Comparison of ENCODE assay signal across 1 cellular context in genomic region chr2:9630001-9630749, GRCh38.
TF ChIP-seq lines count a peak whose summit lies in the region.

No MANE protein-coding gene starts in this region.

TF ChIP-seq in HepG2, 621 proteins besides CTCF, POLR2A, EP300 and RAD21 (continued from another document and continues in another):
- no peak for TF ChIP-seq ZNF407 (CRISPR knock-in tag; IDR thresholded peaks at IDR 0.05; ENCODE audit: not compliant biosample characterization)
- 0 out of 2 replicates have a peak, but pooled peaks have one; percentile 19 for TF ChIP-seq THRA (CRISPR knock-in tag; IDR thresholded peaks at IDR 0.05; ENCODE audit: borderline replicate concordance)
- 0 out of 2 replicates have a peak, but pooled peaks have one; percentile 33 for TF ChIP-seq FLYWCH1 (CRISPR knock-in tag; IDR thresholded peaks at IDR 0.05)
- TF ChIP-seq ZNF574 (CRISPR knock-in tag; IDR thresholded peaks at IDR 0.05), result peak; percentile 11; the same call in 1 of the 2 replicates
- no peak for TF ChIP-seq ZFP36L2 (CRISPR knock-in tag; IDR thresholded peaks at IDR 0.05)
- TF ChIP-seq SOX6 (IDR thresholded peaks at IDR 0.05), result no peak
- TF ChIP-seq SOX6 (CRISPR knock-in tag; IDR thresholded peaks at IDR 0.05), result peak; percentile 35; the same call in 1 of the 2 replicates
- TF ChIP-seq DDIT3 (CRISPR knock-in tag; IDR thresholded peaks at IDR 0.05), result no peak
- TF ChIP-seq FOXP1 (IDR thresholded peaks at IDR 0.05), result no peak
- no peak for TF ChIP-seq FOXP1 (CRISPR knock-in tag; IDR thresholded peaks at IDR 0.05)
- no peak for TF ChIP-seq STAT5B (CRISPR knock-in tag; IDR thresholded peaks at IDR 0.05)
- no peak for TF ChIP-seq LCORL (IDR thresholded peaks at IDR 0.05)
- TF ChIP-seq LCORL (CRISPR knock-in tag; IDR thresholded peaks at IDR 0.05), result no peak
- TF ChIP-seq E2F2 (CRISPR knock-in tag; IDR thresholded peaks at IDR 0.05; ENCODE audit: borderline replicate concordance), result no peak; the same call in 1 of the 2 replicates
- no peak for TF ChIP-seq NCOR1 (IDR thresholded peaks at IDR 0.05; ENCODE audit: borderline replicate concordance, low read length)
- TF ChIP-seq ZBED4 (CRISPR knock-in tag; IDR thresholded peaks at IDR 0.05; ENCODE audit: borderline replicate concordance), result no peak; the same call in 1 of the 2 replicates
- TF ChIP-seq ZNF598 (CRISPR knock-in tag; IDR thresholded peaks at IDR 0.05; ENCODE audit: borderline replicate concordance), result peak; percentile 65; the same call in 1 of the 2 replicates
- TF ChIP-seq ZBTB7A (CRISPR knock-in tag; IDR thresholded peaks at IDR 0.05), result no peak
- TF ChIP-seq MED1 (CRISPR knock-in tag; IDR thresholded peaks at IDR 0.05), result no peak
- TF ChIP-seq ZNF546 (CRISPR knock-in tag; conservative IDR thresholded peaks at IDR 0.05), result no peak; the same call in 1 of the 2 replicates
- TF ChIP-seq AFF4 (CRISPR knock-in tag; IDR thresholded peaks at IDR 0.05), result no peak; the same call in 1 of the 2 replicates
- TF ChIP-seq KDM2A (CRISPR knock-in tag; IDR thresholded peaks at IDR 0.05; ENCODE audit: borderline replicate concordance, low read depth), result no peak; the same call in 1 of the 2 replicates
- no peak for TF ChIP-seq THYN1 (CRISPR knock-in tag; IDR thresholded peaks at IDR 0.05; ENCODE audit: borderline replicate concordance, low read depth)
- TF ChIP-seq ZBTB46 (CRISPR knock-in tag; IDR thresholded peaks at IDR 0.05; ENCODE audit: borderline replicate concordance), result no peak
- peak; percentile 38; the same call in 1 of the 2 replicates for TF ChIP-seq KAT8 (CRISPR knock-in tag; IDR thresholded peaks at IDR 0.05)
- TF ChIP-seq SP5 (CRISPR knock-in tag; IDR thresholded peaks at IDR 0.05; ENCODE audit: borderline replicate concordance, low read depth), result no peak
- TF ChIP-seq KLF6 (CRISPR knock-in tag; IDR thresholded peaks at IDR 0.05), result no peak
- no peak; the same call in none of the 2 replicates for TF ChIP-seq ZNF121 (CRISPR knock-in tag; IDR thresholded peaks at IDR 0.05)
